Comparison of ENCODE assay signal across 35 cellular contexts in genomic region chr12:32834122-32834521, GRCh38.
"Had no signal": no experiment of that assay in that cellular context is flagged by ENCODE, and none has a peak within 500 bp of the region (broad histone marks: within the 10 kb centered on the region; RNA-seq: fewer than 3 reads in every experiment).

No MANE protein-coding gene starts in this region.

- H3K27me3 Mint-ChIP-seq: activated CD4-positive, alpha-beta memory T cell treated with anti-CD3 and anti-CD28 coated beads for 36 hours; activated CD4-positive, alpha-beta T cell treated with anti-CD3 and anti-CD28 coated beads for 36 hours; activated naive CD4-positive, alpha-beta T cell treated with anti-CD3 and anti-CD28 coated beads, Interleukin-2, amount 50 U/mL, for 24 hours; activated naive CD8-positive, alpha-beta T cell treated with anti-CD3 and anti-CD28 coated beads for 36 hours; activated naive CD8-positive, alpha-beta T cell treated with anti-CD3 and anti-CD28 coated beads, Interleukin-2, amount 50 U/mL, for 24 hours; effector memory CD8-positive, alpha-beta T cell; T-helper 17 cell had no signal

- H3K4me3 ChIP-seq: adrenal gland, body of pancreas, esophagus squamous epithelium, gastroesophageal sphincter had no signal

- H3K9me3 ChIP-seq: body of pancreas, esophagus squamous epithelium, gastroesophageal sphincter had no signal

- H3K4me3 Mint-ChIP-seq: activated CD4-positive, alpha-beta memory T cell treated with anti-CD3 and anti-CD28 coated beads for 36 hours; activated CD4-positive, alpha-beta T cell treated with anti-CD3 and anti-CD28 coated beads for 36 hours; activated CD4-positive, alpha-beta T cell treated with anti-CD3 and anti-CD28 coated beads, Interleukin-2, amount 10 ng/mL, durations not matched to agents 24 days and 14 days; activated CD8-positive, alpha-beta memory T cell treated with anti-CD3 and anti-CD28 coated beads, Interleukin-2, amount 10 ng/mL, durations not matched to agents 7 days and 5 days; activated CD8-positive, alpha-beta T cell treated with anti-CD3 and anti-CD28 coated beads, Interleukin-2, amount 10 ng/mL, durations not matched to agents 7 days and 5 days; activated naive CD4-positive, alpha-beta T cell treated with anti-CD3 and anti-CD28 coated beads for 36 hours; activated naive CD4-positive, alpha-beta T cell treated with anti-CD3 and anti-CD28 coated beads, Interleukin-2, amount 50 U/mL, for 24 hours; activated naive CD8-positive, alpha-beta T cell treated with anti-CD3 and anti-CD28 coated beads for 36 hours; activated naive CD8-positive, alpha-beta T cell treated with anti-CD3 and anti-CD28 coated beads, Interleukin-2, amount 50 U/mL, for 24 hours; activated T-helper 1 cell treated with anti-CD3 and anti-CD28 coated beads, Interleukin-12 subunit alpha, Interleukin-12 subunit beta, Interleukin-2, Interleukin-4 antibody, amounts not matched to agents 30 ng/mL and 10 ng/mL and 1 ng/mL, durations not matched to agents 14 hours and 24 hours and 36 hours; central memory CD8-positive, alpha-beta T cell; effector memory CD8-positive, alpha-beta T cell; T-helper 17 cell; T-helper 2 cell treated with Interferon-gamma antibody and Interleukin-4, amounts not matched to agents 5 μg/mL and 100 μg/mL, for 36 hours had no signal

- DNase-seq: activated CD4-positive, alpha-beta memory T cell treated with anti-CD3 and anti-CD28 coated beads for 36 hours; activated CD4-positive, alpha-beta T cell treated with anti-CD3 and anti-CD28 coated beads for 36 hours; activated CD4-positive, alpha-beta T cell treated with anti-CD3 and anti-CD28 coated beads, Interleukin-2, amount 10 ng/mL, durations not matched to agents 24 days and 14 days; activated CD4-positive, CD25-positive, alpha-beta regulatory T cell; activated CD4-positive, CD25-positive, alpha-beta regulatory T cell treated with anti-CD3 and anti-CD28 coated beads, Interleukin-2, amount 50 U/mL, for 72 hours; activated CD8-positive, alpha-beta memory T cell treated with anti-CD3 and anti-CD28 coated beads, Interleukin-2, amount 10 ng/mL, durations not matched to agents 7 days and 5 days; activated CD8-positive, alpha-beta memory T cell treated with anti-CD3 and anti-CD28 coated beads, Interleukin-2, amount 50 U/mL, for 4 hours; activated CD8-positive, alpha-beta T cell treated with anti-CD3 and anti-CD28 coated beads, Interleukin-2, amount 10 ng/mL, durations not matched to agents 7 days and 5 days; activated effector memory CD4-positive, alpha-beta T cell treated with anti-CD3 and anti-CD28 coated beads, Interleukin-2, amount 50 U/mL, for 16 hours; activated naive CD4-positive, alpha-beta T cell treated with anti-CD3 and anti-CD28 coated beads for 36 hours; activated naive CD8-positive, alpha-beta T cell treated with anti-CD3 and anti-CD28 coated beads for 36 hours; activated naive CD8-positive, alpha-beta T cell treated with anti-CD3 and anti-CD28 coated beads, Interleukin-2, amount 50 U/mL, for 24 hours; activated T-cell treated with anti-CD3 and anti-CD28 coated beads, Interleukin-2, amount 50 U/mL, for 1 hour; activated T-cell treated with anti-CD3 and anti-CD28 coated beads, Interleukin-2, amount 50 U/mL, for 48 hours; adrenal gland; amygdala; aorta; body of pancreas; cortex of kidney; dermis blood vessel endothelial cell; effector CD4-positive, alpha-beta T cell; effector memory CD8-positive, alpha-beta T cell; esophagus squamous epithelium; foreskin melanocyte; T-helper 1 cell; T-helper 17 cell; T1000; WERI-Rb-1 had no signal

- H3K36me3 ChIP-seq: adrenal gland, esophagus squamous epithelium, gastroesophageal sphincter, WERI-Rb-1 had no signal

- H3K36me3 Mint-ChIP-seq: activated CD4-positive, alpha-beta memory T cell treated with anti-CD3 and anti-CD28 coated beads for 36 hours; activated CD8-positive, alpha-beta memory T cell treated with anti-CD3 and anti-CD28 coated beads, Interleukin-2, amount 10 ng/mL, durations not matched to agents 7 days and 5 days; activated naive CD4-positive, alpha-beta T cell treated with anti-CD3 and anti-CD28 coated beads, Interleukin-2, amount 50 U/mL, for 24 hours; activated naive CD8-positive, alpha-beta T cell treated with anti-CD3 and anti-CD28 coated beads for 36 hours had no signal

- H3K4me1 ChIP-seq: adrenal gland, body of pancreas, esophagus squamous epithelium, gastroesophageal sphincter had no signal

- H3K27ac ChIP-seq: adrenal gland, body of pancreas, epithelial cell of prostate, esophagus squamous epithelium, gastroesophageal sphincter, WERI-Rb-1 had no signal

- H3K9me3 Mint-ChIP-seq: activated CD4-positive, alpha-beta memory T cell treated with anti-CD3 and anti-CD28 coated beads for 36 hours; activated CD4-positive, alpha-beta T cell treated with anti-CD3 and anti-CD28 coated beads, Interleukin-2, amount 10 ng/mL, durations not matched to agents 24 days and 14 days; activated naive CD4-positive, alpha-beta T cell treated with anti-CD3 and anti-CD28 coated beads for 36 hours; activated naive CD8-positive, alpha-beta T cell treated with anti-CD3 and anti-CD28 coated beads for 36 hours; activated naive CD8-positive, alpha-beta T cell treated with anti-CD3 and anti-CD28 coated beads, Interleukin-2, amount 50 U/mL, for 24 hours; activated T-helper 1 cell treated with anti-CD3 and anti-CD28 coated beads, Interleukin-12 subunit alpha, Interleukin-12 subunit beta, Interleukin-2, Interleukin-4 antibody, amounts not matched to agents 30 ng/mL and 10 ng/mL and 1 ng/mL, durations not matched to agents 14 hours and 24 hours and 36 hours; activated T-helper 2 cell treated with anti-CD3 and anti-CD28 coated beads, Interferon-gamma antibody, Interleukin-2, Interleukin-4, amounts not matched to agents 10 μg/mL and 5 μg/mL and 100 μg/mL, durations not matched to agents 14 hours and 24 hours and 36 hours; T-helper 2 cell treated with Interferon-gamma antibody and Interleukin-4, amounts not matched to agents 5 μg/mL and 100 μg/mL, for 36 hours had no signal

- H3K27ac Mint-ChIP-seq: activated CD4-positive, alpha-beta memory T cell treated with anti-CD3 and anti-CD28 coated beads for 36 hours; activated CD4-positive, alpha-beta T cell treated with anti-CD3 and anti-CD28 coated beads for 36 hours; activated CD4-positive, alpha-beta T cell treated with anti-CD3 and anti-CD28 coated beads, Interleukin-2, amount 10 ng/mL, durations not matched to agents 24 days and 14 days; activated CD8-positive, alpha-beta memory T cell treated with anti-CD3 and anti-CD28 coated beads, Interleukin-2, amount 10 ng/mL, durations not matched to agents 7 days and 5 days; activated CD8-positive, alpha-beta T cell treated with anti-CD3 and anti-CD28 coated beads, Interleukin-2, amount 10 ng/mL, durations not matched to agents 7 days and 5 days; activated naive CD4-positive, alpha-beta T cell treated with anti-CD3 and anti-CD28 coated beads for 36 hours; activated naive CD4-positive, alpha-beta T cell treated with anti-CD3 and anti-CD28 coated beads, Interleukin-2, amount 50 U/mL, for 24 hours; activated naive CD8-positive, alpha-beta T cell treated with anti-CD3 and anti-CD28 coated beads for 36 hours; activated naive CD8-positive, alpha-beta T cell treated with anti-CD3 and anti-CD28 coated beads, Interleukin-2, amount 50 U/mL, for 24 hours; activated T-helper 1 cell treated with anti-CD3 and anti-CD28 coated beads, Interleukin-12 subunit alpha, Interleukin-12 subunit beta, Interleukin-2, Interleukin-4 antibody, amounts not matched to agents 30 ng/mL and 10 ng/mL and 1 ng/mL, durations not matched to agents 14 hours and 24 hours and 36 hours; activated T-helper 2 cell treated with anti-CD3 and anti-CD28 coated beads, Interferon-gamma antibody, Interleukin-2, Interleukin-4, amounts not matched to agents 10 μg/mL and 5 μg/mL and 100 μg/mL, durations not matched to agents 14 hours and 24 hours and 36 hours; effector memory CD8-positive, alpha-beta T cell; T-helper 17 cell; T-helper 2 cell treated with Interferon-gamma antibody and Interleukin-4, amounts not matched to agents 5 μg/mL and 100 μg/mL, for 36 hours had no signal

- H3K27me3 ChIP-seq: adrenal gland, body of pancreas, esophagus squamous epithelium, gastroesophageal sphincter had no signal

- ATAC-seq: activated CD4-positive, alpha-beta T cell treated with anti-CD3 and anti-CD28 coated beads for 36 hours; activated CD8-positive, alpha-beta memory T cell treated with anti-CD3 and anti-CD28 coated beads, Interleukin-2, amount 10 ng/mL, durations not matched to agents 7 days and 5 days; activated CD8-positive, alpha-beta T cell treated with anti-CD3 and anti-CD28 coated beads, Interleukin-2, amount 10 ng/mL, durations not matched to agents 7 days and 5 days; activated naive CD8-positive, alpha-beta T cell treated with anti-CD3 and anti-CD28 coated beads, Interleukin-2, amount 50 U/mL, for 24 hours; body of pancreas; effector memory CD8-positive, alpha-beta T cell; gastroesophageal sphincter; T-helper 17 cell had no signal

- H3K4me1 Mint-ChIP-seq: activated CD4-positive, alpha-beta T cell treated with anti-CD3 and anti-CD28 coated beads for 36 hours; activated CD4-positive, alpha-beta T cell treated with anti-CD3 and anti-CD28 coated beads, Interleukin-2, amount 10 ng/mL, durations not matched to agents 24 days and 14 days; activated CD8-positive, alpha-beta memory T cell treated with anti-CD3 and anti-CD28 coated beads, Interleukin-2, amount 10 ng/mL, durations not matched to agents 7 days and 5 days; activated naive CD4-positive, alpha-beta T cell treated with anti-CD3 and anti-CD28 coated beads, Interleukin-2, amount 50 U/mL, for 24 hours; activated naive CD8-positive, alpha-beta T cell treated with anti-CD3 and anti-CD28 coated beads for 36 hours; activated naive CD8-positive, alpha-beta T cell treated with anti-CD3 and anti-CD28 coated beads, Interleukin-2, amount 50 U/mL, for 24 hours; central memory CD8-positive, alpha-beta T cell; T-helper 17 cell had no signal
